In genomic region chr3:134332344-134332743, GRCh38 we compare ENCODE assay signal across 18 cellular contexts. TPM values are rescaled to one million over a fixed set of nuclear protein-coding genes. Genes with fewer than 3 reads are reported as not detected.
DNase-seq lines count a peak whose midpoint lies in the region; ATAC-seq, FAIRE-seq and TF ChIP-seq lines count a peak whose summit lies in the region.
"Had no signal": no experiment of that assay in that cellular context is flagged by ENCODE, and none has a peak within 500 bp of the region (broad histone marks: within the 10 kb centered on the region; RNA-seq: fewer than 3 reads in every experiment).

No MANE protein-coding gene starts in this region.

- no peak overlapping the region for H2AFZ ChIP-seq in HepG2 (ENCODE audit: low read length)

- peak overlapping the region in 1 of 2 donors; percentile 2 for H3K9ac ChIP-seq in stomach smooth muscle (ENCODE audit: low read length in 2 of 2)
- no peak overlapping the region for H3K9ac ChIP-seq in HepG2 (ENCODE audit: insufficient read depth, low read depth, low read length)
- H3K9ac ChIP-seq: BLaER1 treated with 17β-estradiol and CSF1 and Interleukin-3, amounts not matched to agents 10 nM and 100 nM had no signal

- no peak for ATAC-seq in T-cell (replicated peaks in 1 of 4)
- ATAC-seq in HepG2, result no peak
- ATAC-seq: left ventricle myocardium superior had no signal

- WGBS in HepG2 (ENCODE audit: low lambda C conversion rate), result 75% methylated on average over 6 of the region's 6 CpGs

- H3K27ac ChIP-seq in stomach smooth muscle (ENCODE audit: low read length) (peak overlapping the region; percentile 49), HepG2 (ENCODE audit: extremely low read length, insufficient read depth, low read length) (no peak overlapping the region)
- H3K27ac ChIP-seq: BLaER1 treated with 17β-estradiol and CSF1 and Interleukin-3, amounts not matched to agents 10 nM and 100 nM; ovary; WERI-Rb-1 had no signal

- CTCF ChIA-PET in MCF 10A (lab: Yijun Ruan, JAX) (interaction anchor here (0.6 to 1.9 kb wide), 8 partner anchors 10 to 144 kb away, joined by 3 to 12 read pairs (median 4); no protein-coding TSS in a partner anchor), T-cell (lab: Charles Lee) (no interaction called here), HepG2 (lab: Yijun Ruan, JAX; ENCODE audit: low intra/inter-chr PET ratio, low total read pairs) (no interaction called here)

- in situ Hi-C loops in HepG2 (cut with HindIII; ENCODE audit: extremely low pct_ligation_motif_present, low pct_unique_long_range_greater_than_20kb), result no loop called here

- DNase-seq in H7 (peak; percentile 36), MCF 10A (ENCODE audit: unreplicated experiment) (peak; percentile 61), mesothelial cell of epicardium (ENCODE audit: low spot score in 2 of 2, unreplicated experiment in 2 of 2) (no peak), T-cell (no peak), Ammon's horn (ENCODE audit: low spot score) (no peak), HepG2 (ENCODE audit: low spot score) (no peak)
- DNase-seq in activated CD4-positive, alpha-beta T cell treated with anti-CD3 and anti-CD28 coated beads, Interleukin-2, amount 10 ng/mL, durations not matched to agents 24 days and 14 days, result no peak
- DNase-seq: activated naive CD4-positive, alpha-beta T cell treated with anti-CD3 and anti-CD28 coated beads, Interleukin-2, amount 50 U/mL, for 16 hours; left ventricle myocardium superior; NCI-H2029; NCI-H774; ovary; stimulated activated CD8-positive, alpha-beta memory T cell treated with anti-CD3 and anti-CD28 coated beads, Interleukin-4, amount 100 ng/mL, for 48 hours; WERI-Rb-1 had no signal

- TF ChIP-seq CTCF in MCF 10A (IDR thresholded peaks at IDR 0.05; ENCODE audit: unreplicated experiment) (no peak), mesothelial cell of epicardium (IDR thresholded peaks at IDR 0.05; ENCODE audit: unreplicated experiment) (no peak), HepG2 (CRISPR knock-in tag; IDR thresholded peaks at IDR 0.05) (no peak)

- H3K9me3 Mint-ChIP-seq in MCF 10A (ENCODE audit: unreplicated experiment) (no peaks in the 10 kb centered on the region), mesothelial cell of epicardium (no peaks in the 10 kb centered on the region), T-cell (no peaks in the 10 kb centered on the region)
- no peaks in the 10 kb centered on the region for H3K9me3 Mint-ChIP-seq in activated CD4-positive, alpha-beta T cell treated with anti-CD3 and anti-CD28 coated beads, Interleukin-2, amount 10 ng/mL, durations not matched to agents 24 days and 14 days

- peaks cover 83% of the 10 kb centered on the region for H3K4me1 Mint-ChIP-seq in MCF 10A (ENCODE audit: insufficient read depth, unreplicated experiment)
- peaks cover 63% of the 10 kb centered on the region for H3K4me1 Mint-ChIP-seq in mesothelial cell of epicardium
- H3K4me1 Mint-ChIP-seq in T-cell, result no peaks in the 10 kb centered on the region
- no peaks in the 10 kb centered on the region for H3K4me1 Mint-ChIP-seq in activated CD4-positive, alpha-beta T cell treated with anti-CD3 and anti-CD28 coated beads, Interleukin-2, amount 10 ng/mL, durations not matched to agents 24 days and 14 days

- peak overlapping the region; percentile 84 for H3K27ac Mint-ChIP-seq in MCF 10A (ENCODE audit: low read depth, unreplicated experiment)
- peak overlapping the region; percentile 97 for H3K27ac Mint-ChIP-seq in mesothelial cell of epicardium
- H3K27ac Mint-ChIP-seq in T-cell, result no peak overlapping the region
- no peak overlapping the region for H3K27ac Mint-ChIP-seq in activated CD4-positive, alpha-beta T cell treated with anti-CD3 and anti-CD28 coated beads, Interleukin-2, amount 10 ng/mL, durations not matched to agents 24 days and 14 days

- no peaks in the 10 kb centered on the region for H3K27me3 Mint-ChIP-seq in MCF 10A (ENCODE audit: insufficient read depth, unreplicated experiment)
- H3K27me3 Mint-ChIP-seq in mesothelial cell of epicardium (ENCODE audit: low read depth), result no peaks in the 10 kb centered on the region
- H3K27me3 Mint-ChIP-seq in T-cell, result peaks cover 5 to 8% of the 10 kb centered on the region in 2 donors
- no peaks in the 10 kb centered on the region for H3K27me3 Mint-ChIP-seq in activated CD4-positive, alpha-beta T cell treated with anti-CD3 and anti-CD28 coated beads, Interleukin-2, amount 10 ng/mL, durations not matched to agents 24 days and 14 days

- intact Hi-C loops in MCF 10A (cut with micrococcal nuclease) (no loop called here), HepG2 (cut with micrococcal nuclease; ENCODE audit: unreplicated experiment) (no loop called here)
- intact Hi-C loops in activated CD4-positive, alpha-beta T cell treated with anti-CD3 and anti-CD28 coated beads, Interleukin-2, amount 10 ng/mL, durations not matched to agents 24 days and 14 days (cut with micrococcal nuclease), result no loop called here

- no TSS peak for BruUV-seq in MCF 10A (replicated peaks; lab: Mats Ljungman, UMichigan)
- BruUV-seq in HepG2 (replicated peaks; lab: Mats Ljungman, UMichigan), result no TSS peak

- H4K20me1 ChIP-seq in HepG2 (ENCODE audit: insufficient read depth, low read length), result no peaks in the 10 kb centered on the region
- H4K20me1 ChIP-seq: BLaER1 treated with 17β-estradiol and CSF1 and Interleukin-3, amounts not matched to agents 10 nM and 100 nM had no signal

- no peak overlapping the region for H3K4me3 Mint-ChIP-seq in MCF 10A (ENCODE audit: unreplicated experiment)
- H3K4me3 Mint-ChIP-seq in mesothelial cell of epicardium, result no peak overlapping the region
- H3K4me3 Mint-ChIP-seq in T-cell, result no peak overlapping the region
- H3K4me3 Mint-ChIP-seq in activated CD4-positive, alpha-beta T cell treated with anti-CD3 and anti-CD28 coated beads, Interleukin-2, amount 10 ng/mL, durations not matched to agents 24 days and 14 days, result no peak overlapping the region

- H3K4me1 ChIP-seq in stomach smooth muscle (ENCODE audit: control insufficient read depth, insufficient read depth, low read length), result peaks cover 62% of the 10 kb centered on the region
- H3K4me1 ChIP-seq in HepG2 (ENCODE audit: insufficient read depth, low read length), result peaks cover 85% of the 10 kb centered on the region

- TF ChIP-seq RAD21 in HepG2 (CRISPR knock-in tag; IDR thresholded peaks at IDR 0.05), result no peak

- no peaks in the 10 kb centered on the region for H3K36me3 Mint-ChIP-seq in MCF 10A (ENCODE audit: insufficient read depth, unreplicated experiment)
- no peaks in the 10 kb centered on the region for H3K36me3 Mint-ChIP-seq in mesothelial cell of epicardium
- H3K36me3 Mint-ChIP-seq in T-cell, result no peaks in the 10 kb centered on the region
- no peaks in the 10 kb centered on the region for H3K36me3 Mint-ChIP-seq in activated CD4-positive, alpha-beta T cell treated with anti-CD3 and anti-CD28 coated beads, Interleukin-2, amount 10 ng/mL, durations not matched to agents 24 days and 14 days (ENCODE audit: low read depth)

- H3K36me3 ChIP-seq in H7 (replicated peaks; ENCODE audit: control insufficient read depth, insufficient read depth, low read length) (no peaks in the 10 kb centered on the region), stomach smooth muscle (ENCODE audit: control insufficient read depth in 2 of 2, insufficient read depth in 2 of 2, low read length in 2 of 2) (no peaks in the 10 kb centered on the region), HepG2 (replicated peaks in 1 of 2; ENCODE audit: control insufficient read depth in 1 of 2, insufficient read depth in 2 of 2, low read length in 2 of 2) (no peaks in the 10 kb centered on the region)
- H3K36me3 ChIP-seq: BLaER1 treated with 17β-estradiol and CSF1 and Interleukin-3, amounts not matched to agents 10 nM and 100 nM; ovary; WERI-Rb-1 had no signal

- H3K4me3 ChIP-seq in H7 (ENCODE audit: insufficient read depth, low read depth, low read length) (no peak overlapping the region), stomach smooth muscle (ENCODE audit: low read length in 2 of 2) (no peak overlapping the region), HepG2 (replicated peaks in 1 of 3; ENCODE audit: insufficient read depth in 1 of 3, low read depth in 2 of 3, low read length in 3 of 3) (no peak overlapping the region)
- H3K4me3 ChIP-seq: BLaER1 treated with 17β-estradiol and CSF1 and Interleukin-3, amounts not matched to agents 10 nM and 100 nM; ovary had no signal

- no peaks in the 10 kb centered on the region for H3K9me3 ChIP-seq in stomach smooth muscle (ENCODE audit: control insufficient read depth in 2 of 2, low read length in 2 of 2)
- no peaks in the 10 kb centered on the region for H3K9me3 ChIP-seq in HepG2 (ENCODE audit: low read length)
- H3K9me3 ChIP-seq: BLaER1 treated with 17β-estradiol and CSF1 and Interleukin-3, amounts not matched to agents 10 nM and 100 nM; ovary had no signal

- H3K27me3 ChIP-seq in H7 (ENCODE audit: control insufficient read depth, insufficient read depth, low read length) (no peaks in the 10 kb centered on the region), stomach smooth muscle (ENCODE audit: control insufficient read depth in 1 of 2, insufficient read depth in 2 of 2, low read length in 2 of 2) (no peaks in the 10 kb centered on the region), HepG2 (ENCODE audit: control insufficient read depth in 1 of 2, insufficient read depth in 2 of 2, low read length in 2 of 2) (no peaks in the 10 kb centered on the region)
- H3K27me3 ChIP-seq: BLaER1 treated with 17β-estradiol and CSF1 and Interleukin-3, amounts not matched to agents 10 nM and 100 nM; ovary had no signal

- no peaks in the 10 kb centered on the region for H3K79me2 ChIP-seq in HepG2 (ENCODE audit: insufficient read depth, low read length)

- POLR2A ChIA-PET in MCF 10A (lab: Yijun Ruan, JAX) (interaction anchor here (0.7 to 4.7 kb wide), 17 partner anchors 8 to 151 kb away, joined by 3 to 62 read pairs (median 5); partner anchors contain the start of genes AMOTL2 and RYK), T-cell (lab: Charles Lee) (no interaction called here), HepG2 (lab: Yijun Ruan, JAX) (no interaction called here)

- TF ChIP-seq EP300 in HepG2 (IDR thresholded peaks at IDR 0.05; ENCODE audit: low read depth in 2 of 2, low read length in 2 of 2) (no peak), HepG2 (CRISPR knock-in tag; IDR thresholded peaks at IDR 0.05; ENCODE audit: borderline replicate concordance) (no peak)

- FAIRE-seq in HepG2 (lab: Jason Lieb, UNC), result no peak
- FAIRE-seq: GM12891, GM19239 had no signal

- no peak for TF ChIP-seq POLR2A in HepG2 (IDR thresholded peaks at IDR 0.05; ENCODE audit: insufficient read depth in 1 of 2, low read depth in 2 of 2, low read length in 2 of 2)

- H3K4me2 ChIP-seq in HepG2 (ENCODE audit: low read depth, low read length), result no peak overlapping the region
- H3K4me2 ChIP-seq: BLaER1 treated with 17β-estradiol and CSF1 and Interleukin-3, amounts not matched to agents 10 nM and 100 nM had no signal

RNA-seq across cellular contexts. Expression of gene AMOTL2, which starts 41.9 kb away (rescaled TPM):
- total RNA-seq in H7 (2014; rRNA removed; shearing (Covaris generic)), result 46.0 and 54.5 TPM in 2 replicates
- total RNA-seq in MCF 10A (2022) (92.6 and 137 TPM in 2 replicates), mesothelial cell of epicardium (281 to 297 TPM (median 296 TPM) in 3 replicates), T-cell (under 1 TPM in 3 of 5 donors, not detected in 2; 0.20 to 0.96 (median 0.76) TPM), HepG2 (2016; rRNA removed; fragmentation: Illumina TruSeq; extraction: Trizol) (11.5 and 17.3 TPM in 2 replicates)
- total RNA-seq in activated CD4-positive, alpha-beta T cell treated with anti-CD3 and anti-CD28 coated beads, Interleukin-2, amount 10 ng/mL, durations not matched to agents 24 days and 14 days, result not detected in 2 replicates
- 1.3 and 1.8 TPM in 2 replicates for total RNA-seq in HepG2 (2016; cell fraction: cytosol; rRNA removed; fragmentation: Illumina TruSeq; extraction: Trizol; ENCODE audit: low read depth)
- 10.0 and 18.3 TPM in 2 replicates for total RNA-seq in HepG2 (2016; cell fraction: insoluble cytoplasmic fraction; rRNA removed; fragmentation: Illumina TruSeq; extraction: Trizol)
- 5.3 and 5.6 TPM in 2 replicates for total RNA-seq in HepG2 (2016; cell fraction: membrane; rRNA removed; fragmentation: Illumina TruSeq; extraction: Trizol)
- 25.6 and 30.4 TPM in 2 replicates for total RNA-seq in HepG2 (2016; cell fraction: nucleus; rRNA removed; fragmentation: Illumina TruSeq; extraction: Trizol)
- polyA plus RNA-seq in HepG2 (2011; rRNA removed), result 14.0 and 18.5 TPM in 2 replicates
- polyA plus RNA-seq in HepG2 (2011; cell fraction: cytosol; rRNA removed), result 7.7 and 10.7 TPM in 2 replicates
- 39.3 and 76.1 TPM in 2 replicates for polyA plus RNA-seq in HepG2 (2011; cell fraction: nucleus; rRNA removed)
- polyA plus RNA-seq in HepG2 (2012), result 5.4 and 7.4 TPM in 2 replicates
- polyA plus RNA-seq in HepG2 (2016; cell fraction: cytosol; fragmentation: Illumina TruSeq; extraction: Trizol; ENCODE audit: low read depth), result 0.38 and 0.55 TPM in 2 replicates
- polyA plus RNA-seq in HepG2 (2016; cell fraction: insoluble cytoplasmic fraction; fragmentation: Illumina TruSeq; extraction: Trizol; ENCODE audit: low read depth), result 8.6 and 12.7 TPM in 2 replicates
- polyA plus RNA-seq in HepG2 (2016; cell fraction: membrane; fragmentation: Illumina TruSeq; extraction: Trizol; ENCODE audit: low read depth), result 1.5 and 1.7 TPM in 2 replicates
- 19.3 and 21.2 TPM in 2 replicates for polyA plus RNA-seq in HepG2 (2016; cell fraction: nucleus; fragmentation: Illumina TruSeq; extraction: Trizol; ENCODE audit: insufficient read depth, low read depth)
- 47.5 and 50.2 TPM in 2 replicates for polyA minus RNA-seq in HepG2 (2011; rRNA and poly(A)+ RNA removed; ENCODE audit: low replicate concordance)
- polyA minus RNA-seq in HepG2 (2011; cell fraction: cytosol; rRNA and poly(A)+ RNA removed), result 12.3 and 13.8 TPM in 2 replicates
- polyA minus RNA-seq in HepG2 (2011; cell fraction: nucleus; rRNA and poly(A)+ RNA removed), result 44.1 and 53.9 TPM in 2 replicates

Comparison
In these comparisons a context has a peak if more than half of its experiments do, and no peak if none do; other contexts are left out.
1. DNase-seq: peak in H7 (single experiment) and MCF 10A (single experiment); none in mesothelial cell of epicardium (0 of 2), T-cell (0 of 34), activated CD4-positive, alpha-beta T cell treated with anti-CD3 and anti-CD28 coated beads, Interleukin-2, amount 10 ng/mL, durations not matched to agents 24 days and 14 days (single experiment), Ammon's horn (single experiment) and HepG2 (single experiment).
2. H3K27ac Mint-ChIP-seq: peak in MCF 10A (single experiment) and mesothelial cell of epicardium (single experiment); none in T-cell (0 of 2) and activated CD4-positive, alpha-beta T cell treated with anti-CD3 and anti-CD28 coated beads, Interleukin-2, amount 10 ng/mL, durations not matched to agents 24 days and 14 days (single experiment).